22 cellular contexts compared by ENCODE assay signal in the genomic region with DNA sequence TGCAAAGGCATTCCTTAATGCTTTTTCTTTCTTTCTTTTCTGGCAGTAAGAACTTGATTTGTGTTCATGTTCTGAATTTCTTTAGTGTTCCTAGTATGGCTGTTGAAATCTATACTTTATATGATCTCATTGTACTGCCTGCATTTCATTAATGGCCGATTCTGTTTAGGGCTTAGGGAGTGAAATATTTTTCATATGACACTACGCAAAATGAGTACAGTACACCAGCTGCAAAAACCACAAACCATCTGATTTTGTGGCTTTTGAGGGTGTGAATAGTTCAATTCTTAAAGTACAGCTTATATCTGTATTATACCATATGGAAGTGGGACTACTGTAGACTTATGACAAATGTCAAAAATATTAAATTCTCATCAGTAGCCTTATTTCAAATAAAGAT.
DNase-seq lines count a peak whose midpoint lies in the region; ATAC-seq and TF ChIP-seq lines count a peak whose summit lies in the region.
"Had no signal": no experiment of that assay in that cellular context is flagged by ENCODE, and none has a peak within 500 bp of the region (broad histone marks: within the 10 kb centered on the region; RNA-seq: fewer than 3 reads in every experiment).

No MANE protein-coding gene starts in this region.

- no peaks in the 10 kb centered on the region for H3K36me3 ChIP-seq in CD8-positive, alpha-beta memory T cell (ENCODE audit: insufficient read depth, low read length)
- H3K36me3 ChIP-seq: neural progenitor cell had no signal

- ATAC-seq in GM21619 (IDR thresholded peaks at IDR 0.05; ENCODE audit: unreplicated experiment) = no peak
- ATAC-seq: right cardiac atrium had no signal

- CTCF ChIA-PET in CD8-positive, alpha-beta memory T cell (lab: Charles Lee) = no interaction called here

- no peaks in the 10 kb centered on the region for H3K36me3 Mint-ChIP-seq in CD8-positive, alpha-beta memory T cell
- H3K36me3 Mint-ChIP-seq: activated naive CD8-positive, alpha-beta T cell treated with anti-CD3 and anti-CD28 coated beads for 36 hours; immature natural killer cell; neural progenitor cell had no signal

- in situ Hi-C loops in astrocyte of the spinal cord (cut with HindIII; ENCODE audit: low sequenced_read_pairs) = no loop called here

- no peak overlapping the region for H3K4me3 ChIP-seq in astrocyte of the spinal cord (ENCODE audit: low read depth, low read length)
- no peak overlapping the region for H3K4me3 ChIP-seq in CD8-positive, alpha-beta memory T cell (ENCODE audit: low read length)
- H3K4me3 ChIP-seq: neural progenitor cell had no signal

- H3K4me1 ChIP-seq in CD8-positive, alpha-beta memory T cell (ENCODE audit: insufficient read depth, low read length) = no peaks in the 10 kb centered on the region
- H3K4me1 ChIP-seq: neural progenitor cell had no signal

- H3K27me3 ChIP-seq in CD8-positive, alpha-beta memory T cell (ENCODE audit: insufficient read depth, low read length, poor library complexity, severe bottlenecking) = no peaks in the 10 kb centered on the region
- H3K27me3 ChIP-seq: neural progenitor cell had no signal

- POLR2A ChIA-PET in CD8-positive, alpha-beta memory T cell (lab: Charles Lee) = no interaction called here

- H3K9me3 ChIP-seq in CD8-positive, alpha-beta memory T cell (ENCODE audit: low read length) = no peaks in the 10 kb centered on the region

- no peak overlapping the region for H3K4me3 Mint-ChIP-seq in CD8-positive, alpha-beta memory T cell
- H3K4me3 Mint-ChIP-seq: activated naive CD8-positive, alpha-beta T cell treated with anti-CD3 and anti-CD28 coated beads for 36 hours; endodermal cell; immature natural killer cell; neural progenitor cell had no signal

- H3K27ac ChIP-seq in CD8-positive, alpha-beta memory T cell (ENCODE audit: low read depth, low read length) = no peak overlapping the region
- H3K27ac ChIP-seq: neural progenitor cell had no signal

- no peak for TF ChIP-seq CTCF in astrocyte of the spinal cord (IDR thresholded peaks at IDR 0.05; ENCODE audit: low read depth, low read length)

- H3K9me3 Mint-ChIP-seq in CD8-positive, alpha-beta memory T cell = peaks cover 0 to 3% (median 0%) of the 10 kb centered on the region in 5 donors
- H3K9me3 Mint-ChIP-seq: activated naive CD8-positive, alpha-beta T cell treated with anti-CD3 and anti-CD28 coated beads for 36 hours; endodermal cell; neural progenitor cell had no signal

- no peaks in the 10 kb centered on the region for H3K27me3 Mint-ChIP-seq in CD8-positive, alpha-beta memory T cell
- H3K27me3 Mint-ChIP-seq: activated naive CD8-positive, alpha-beta T cell treated with anti-CD3 and anti-CD28 coated beads for 36 hours had no signal

- no peaks in the 10 kb centered on the region for H3K4me1 Mint-ChIP-seq in CD8-positive, alpha-beta memory T cell
- H3K4me1 Mint-ChIP-seq: activated naive CD8-positive, alpha-beta T cell treated with anti-CD3 and anti-CD28 coated beads for 36 hours; endodermal cell; immature natural killer cell; neural progenitor cell had no signal

- H3K27ac Mint-ChIP-seq in CD8-positive, alpha-beta memory T cell = no peak overlapping the region
- H3K27ac Mint-ChIP-seq: activated naive CD8-positive, alpha-beta T cell treated with anti-CD3 and anti-CD28 coated beads for 36 hours; endodermal cell; immature natural killer cell; neural progenitor cell had no signal

- DNase-seq in Daoy (ENCODE audit: low read depth) = peak; percentile 52
- DNase-seq in NCI-H226 = peak; percentile 82
- DNase-seq in astrocyte of the spinal cord (ENCODE audit: low read depth, low spot score) = peak; percentile 65
- DNase-seq in iris pigment epithelial cell (ENCODE audit: low read depth) = peak; percentile 58
- no peak for DNase-seq in CD8-positive, alpha-beta memory T cell
- no peak for DNase-seq in dedifferentiated amniotic fluid mesenchymal stem cell (ENCODE audit: extremely low spot score)
- DNase-seq in anterior cingulate cortex (lab: John Stamatoyannopoulos, UW) = no peak
- DNase-seq: activated CD4-positive, alpha-beta T cell treated with anti-CD3 and anti-CD28 coated beads, Interleukin-2, amount 50 U/mL, for 4 hours; activated naive CD8-positive, alpha-beta T cell treated with anti-CD3 and anti-CD28 coated beads for 36 hours; activated T-cell treated with anti-CD3 and anti-CD28 coated beads, Interleukin-2, amount 50 U/mL, for 48 hours; cerebellar nuclear complex; COR-L47; endodermal cell; immature natural killer cell; mesenchymal stem cell; NCI-H2029; NCI-H510A treated with DMSO at 0.1 percent for 48 hours; right cardiac atrium; stimulated activated CD4-positive, alpha-beta T cell treated with anti-CD3 and anti-CD28 coated beads, Interleukin-2, amount 100 ng/mL, for 24 hours; substantia nigra had no signal

Comparison
In these comparisons a context has a peak if more than half of its experiments do, and no peak if none do; other contexts are left out.
1. DNase-seq: peak in Daoy (single experiment), NCI-H226 (single experiment), astrocyte of the spinal cord (single experiment) and iris pigment epithelial cell (single experiment); none in CD8-positive, alpha-beta memory T cell (0 of 5), dedifferentiated amniotic fluid mesenchymal stem cell (single experiment) and anterior cingulate cortex (0 of 58).